In the genomic region with DNA sequence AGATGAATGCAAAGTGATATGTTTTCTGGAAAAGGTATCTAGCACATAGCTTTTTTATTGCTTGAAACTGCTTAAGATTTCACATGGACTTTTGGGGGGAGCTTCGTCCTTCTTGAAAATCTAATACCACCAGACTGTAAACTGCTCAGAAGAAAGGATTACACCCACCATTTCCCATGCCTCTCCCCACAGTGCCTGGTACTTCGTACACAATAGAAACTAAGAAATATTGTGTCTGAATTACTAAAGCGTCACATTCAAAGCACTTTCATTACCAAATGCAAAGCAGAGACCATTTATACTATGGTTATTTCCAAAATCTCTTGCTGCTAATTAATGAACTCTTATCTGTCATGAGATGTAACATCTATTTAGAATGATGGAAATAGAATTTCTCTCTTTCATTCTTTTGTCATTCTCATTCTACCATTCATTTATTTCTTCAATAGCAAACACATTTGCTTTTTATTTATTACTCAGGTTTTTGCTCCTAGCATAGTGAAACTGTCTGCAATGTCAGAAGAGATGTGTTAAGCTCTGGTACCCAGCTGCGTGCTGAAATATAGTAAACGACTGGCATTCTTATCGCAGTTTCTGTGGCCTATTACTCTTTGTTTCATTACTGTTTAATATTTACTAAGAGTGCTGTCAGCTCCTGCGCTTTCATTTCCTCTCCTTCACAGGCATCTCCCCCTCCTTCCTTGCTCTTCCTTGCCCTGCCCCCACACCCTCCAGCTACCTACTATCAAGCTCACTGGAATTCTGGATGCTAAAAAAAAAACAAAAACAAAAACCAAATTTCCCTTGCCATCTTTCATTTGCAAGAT, we compare ENCODE assay signal across 8 cellular contexts. TPM values are rescaled to one million over a fixed set of nuclear protein-coding genes. Genes with fewer than 3 reads are reported as not detected.
DNase-seq lines count a peak whose midpoint lies in the region; ATAC-seq and TF ChIP-seq lines count a peak whose summit lies in the region.

No MANE protein-coding gene starts in this region.

- no peak overlapping the region for H2BK120ac ChIP-seq in mesendoderm (ENCODE audit: low read depth, low read length)

- H3K4ac ChIP-seq in mesendoderm (ENCODE audit: low read depth, low read length) = no peak overlapping the region

- H3K36me3 ChIP-seq in mesendoderm (ENCODE audit: control insufficient read depth, insufficient read depth, low read length) = no peaks in the 10 kb centered on the region
- H3K36me3 ChIP-seq in adrenal gland (replicated peaks in 1 of 2) = no peaks in the 10 kb centered on the region

- H3K23ac ChIP-seq in mesendoderm (ENCODE audit: low read length) = no peak overlapping the region

- no peak overlapping the region for H2BK5ac ChIP-seq in mesendoderm (ENCODE audit: low read length)

- peaks cover 6% of the 10 kb centered on the region for H3K4me1 ChIP-seq in mesendoderm (ENCODE audit: control insufficient read depth, low read depth, low read length)
- peaks cover 7 to 9% of the 10 kb centered on the region in 2 donors for H3K4me1 ChIP-seq in adrenal gland (replicated peaks in 1 of 2)

- no peak overlapping the region for H3K56ac ChIP-seq in mesendoderm (ENCODE audit: low read length)

- intact Hi-C loops in adrenal gland (cut with DNase I) = no loop called here

- TF ChIP-seq CTCF in adrenal gland (IDR thresholded peaks at IDR 0.05) = no peak

- H2BK15ac ChIP-seq in mesendoderm (replicated peaks; ENCODE audit: low read depth) = no peak overlapping the region

- H3K18ac ChIP-seq in mesendoderm (ENCODE audit: low read length) = peak overlapping the region; percentile 71

- no peak overlapping the region for H4K8ac ChIP-seq in mesendoderm (ENCODE audit: low read depth, low read length)

- H4K5ac ChIP-seq in mesendoderm (ENCODE audit: low read length) = no peak overlapping the region

- H3K36me3 Mint-ChIP-seq in activated naive CD4-positive, alpha-beta T cell treated with anti-CD3 and anti-CD28 coated beads, Interleukin-2, amount 50 U/mL, for 72 hours = no peaks in the 10 kb centered on the region

- no peak overlapping the region for H3K4me2 ChIP-seq in mesendoderm (ENCODE audit: low read length)

- WGBS in mesendoderm (ENCODE audit: extremely low coverage, insufficient coverage, low lambda C conversion rate) = no CpG with 5 or more reads among the region's 7 CpGs
- WGBS in adrenal gland, 4 donors = 44 to 62% (median 56%) methylated on average over 7 of the region's 7 CpGs

- no peaks in the 10 kb centered on the region for H3K9me3 Mint-ChIP-seq in activated naive CD4-positive, alpha-beta T cell treated with anti-CD3 and anti-CD28 coated beads, Interleukin-2, amount 50 U/mL, for 72 hours

- no peak overlapping the region for H2AK5ac ChIP-seq in mesendoderm (ENCODE audit: low read length)

- no peaks in the 10 kb centered on the region for H3K79me2 ChIP-seq in mesendoderm (ENCODE audit: control insufficient read depth, insufficient read depth, low read length)

- H3K27ac ChIP-seq in mesendoderm (ENCODE audit: low read depth, low read length) (no peak overlapping the region), adrenal gland (no peak overlapping the region)

- H3K27me3 ChIP-seq in mesendoderm (ENCODE audit: insufficient read depth, low read length, poor library complexity) = no peaks in the 10 kb centered on the region
- H3K27me3 ChIP-seq in adrenal gland = peaks cover 16% of the 10 kb centered on the region

- ATAC-seq in GM21619 (IDR thresholded peaks at IDR 0.05; ENCODE audit: unreplicated experiment) (peak; percentile 90), HG03442 (IDR thresholded peaks at IDR 0.05; ENCODE audit: unreplicated experiment) (peak; percentile 82)
- no peak for ATAC-seq in activated naive CD4-positive, alpha-beta T cell treated with anti-CD3 and anti-CD28 coated beads, Interleukin-2, amount 50 U/mL, for 72 hours

- H3K27ac Mint-ChIP-seq in activated naive CD4-positive, alpha-beta T cell treated with anti-CD3 and anti-CD28 coated beads, Interleukin-2, amount 50 U/mL, for 72 hours = no peak overlapping the region

- no peaks in the 10 kb centered on the region for H3K79me1 ChIP-seq in mesendoderm (ENCODE audit: low read length)

- no peak overlapping the region for H3K9ac ChIP-seq in mesendoderm (ENCODE audit: low read length)

- TF ChIP-seq POLR2A in GM18526 (IDR thresholded peaks at IDR 0.05; ENCODE audit: extremely low read depth, insufficient read length) = peak; percentile 18
- no peak for TF ChIP-seq POLR2A in adrenal gland (IDR thresholded peaks at IDR 0.05)

- DNase-seq in mesendoderm = peak; percentile 51
- no peak for DNase-seq in adrenal gland
- DNase-seq in NCI-H1930 (lab: John Stamatoyannopoulos, UW) = no peak
- no peak for DNase-seq in globus pallidus (ENCODE audit: low spot score)
- no peak for DNase-seq in activated naive CD4-positive, alpha-beta T cell treated with anti-CD3 and anti-CD28 coated beads, Interleukin-2, amount 50 U/mL, for 72 hours (ENCODE audit: low spot score in 2 of 2)

- no peaks in the 10 kb centered on the region for H3K9me3 ChIP-seq in adrenal gland (replicated peaks in 1 of 3)

- H3K4me3 ChIP-seq in mesendoderm (ENCODE audit: low read length) = no peak overlapping the region
- H3K4me3 ChIP-seq in adrenal gland = no peak overlapping the region

RNA-seq across cellular contexts. Expression of a gene that starts 51.4 kb away (rescaled TPM):
- 45.1 TPM for polyA plus RNA-seq in mesendoderm (2013, experiment 1 of 2)
- 44.1 TPM for polyA plus RNA-seq in mesendoderm (2013, experiment 2 of 2)
- total RNA-seq in adrenal gland = 10 to 100 TPM; 19.1 to 53.9 (median 27.5) TPM
- 10 to 100 TPM in 1 of 3 donors, 1 to 10 TPM in 2; 5.2 to 19.4 (median 7.1) TPM for polyA plus RNA-seq in adrenal gland
- total RNA-seq in activated naive CD4-positive, alpha-beta T cell treated with anti-CD3 and anti-CD28 coated beads, Interleukin-2, amount 50 U/mL, for 72 hours = 10 to 100 TPM; 11.1 to 34.8 TPM

Comparison
In these comparisons a context has a peak if more than half of its experiments do, and no peak if none do; other contexts are left out.
1. ATAC-seq: peak in GM21619 (single experiment) and HG03442 (single experiment); none in activated naive CD4-positive, alpha-beta T cell treated with anti-CD3 and anti-CD28 coated beads, Interleukin-2, amount 50 U/mL, for 72 hours (0 of 2).